Comparison of ENCODE assay signal across 1 cellular context in the genomic region with DNA sequence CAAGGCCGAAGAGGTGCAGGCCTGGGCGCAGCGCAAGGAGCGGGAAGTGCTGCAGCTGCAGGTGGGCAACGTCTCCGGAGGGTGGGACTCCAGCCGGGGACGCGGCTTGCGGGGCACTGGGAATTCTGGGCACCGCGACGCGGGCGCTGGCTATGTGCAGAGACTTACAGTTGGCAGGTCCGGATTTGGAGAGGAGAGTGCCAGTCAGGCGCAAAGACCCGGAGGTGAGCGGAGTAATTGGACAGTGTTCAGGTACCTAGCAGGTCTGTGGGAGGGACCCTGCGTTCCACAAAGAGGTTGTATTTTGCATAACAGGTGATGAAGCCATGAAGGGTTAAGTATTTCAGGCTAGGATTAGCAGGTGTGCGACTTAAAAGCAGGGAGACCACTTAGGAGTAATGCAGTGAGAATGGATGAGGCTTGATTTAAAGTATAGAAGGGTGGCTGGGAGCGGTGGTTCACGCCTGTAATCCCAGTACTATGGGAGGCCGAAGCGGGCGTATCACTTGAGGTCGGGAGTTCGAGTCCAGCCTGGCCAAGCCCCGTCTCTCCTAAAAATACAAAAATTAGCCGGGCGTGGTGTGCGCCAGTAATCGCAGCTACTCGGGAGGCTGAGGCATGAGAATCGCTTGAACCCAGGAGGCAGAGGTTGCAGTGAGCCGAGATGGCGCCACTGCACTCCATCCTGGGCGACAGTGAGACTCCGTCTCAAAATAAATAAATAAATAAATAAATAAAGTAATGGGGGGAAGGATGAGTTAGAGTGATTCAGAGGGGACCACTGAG.
A peak's percentile ranks its signal among the peaks of the same experiment; 100 is the strongest.
TF ChIP-seq lines count a peak whose summit lies in the region.

No MANE protein-coding gene starts in this region.

TF ChIP-seq in HepG2, 621 proteins besides CTCF, POLR2A, EP300 and RAD21 (continues in another document):
- TF ChIP-seq MTF2 (CRISPR knock-in tag; IDR thresholded peaks at IDR 0.05; ENCODE audit: borderline replicate concordance): no peak
- 0 out of 2 replicates have a peak, but pooled peaks have one; percentile 7 for TF ChIP-seq FLYWCH1 (CRISPR knock-in tag; IDR thresholded peaks at IDR 0.05)
- TF ChIP-seq, protein P1, sequence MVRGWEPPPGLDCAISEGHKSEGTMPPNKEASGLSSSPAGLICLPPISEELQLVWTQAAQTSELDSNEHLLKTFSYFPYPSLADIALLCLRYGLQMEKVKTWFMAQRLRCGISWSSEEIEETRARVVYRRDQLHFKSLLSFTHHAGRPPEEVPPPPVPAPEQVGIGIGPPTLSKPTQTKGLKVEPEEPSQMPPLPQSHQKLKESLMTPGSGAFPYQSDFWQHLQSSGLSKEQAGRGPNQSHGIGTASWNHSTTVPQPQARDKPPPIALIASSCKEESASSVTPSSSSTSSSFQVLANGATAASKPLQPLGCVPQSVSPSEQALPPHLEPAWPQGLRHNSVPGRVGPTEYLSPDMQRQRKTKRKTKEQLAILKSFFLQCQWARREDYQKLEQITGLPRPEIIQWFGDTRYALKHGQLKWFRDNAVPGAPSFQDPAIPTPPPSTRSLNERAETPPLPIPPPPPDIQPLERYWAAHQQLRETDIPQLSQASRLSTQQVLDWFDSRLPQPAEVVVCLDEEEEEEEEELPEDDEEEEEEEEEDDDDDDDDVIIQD (CRISPR knock-in tag; IDR thresholded peaks at IDR 0.05; ENCODE audit: low read depth): 0 out of 2 replicates have a peak, but pooled peaks have one; percentile 53
- TF ChIP-seq NR3C1 (CRISPR knock-in tag; IDR thresholded peaks at IDR 0.05): 0 out of 2 replicates have a peak, but pooled peaks have one; percentile 70
- TF ChIP-seq EED (CRISPR knock-in tag; IDR thresholded peaks at IDR 0.05): peak; percentile 43; the same call in 1 of the 2 replicates
- peak; percentile 35; the same call in 1 of the 2 replicates for TF ChIP-seq ISL2 (CRISPR knock-in tag; IDR thresholded peaks at IDR 0.05)
- 0 out of 2 replicates have a peak, but pooled peaks have one; percentile 10 for TF ChIP-seq SP4 (CRISPR knock-in tag; IDR thresholded peaks at IDR 0.05)
- peak; percentile 46 for TF ChIP-seq PBX2 (CRISPR knock-in tag; IDR thresholded peaks at IDR 0.05)
- TF ChIP-seq SP1 (IDR thresholded peaks at IDR 0.05): no peak
- no peak for TF ChIP-seq SP1 (CRISPR knock-in tag; IDR thresholded peaks at IDR 0.05)
- 0 out of 2 replicates have a peak, but pooled peaks have one; percentile 22 for TF ChIP-seq FUBP1 (CRISPR knock-in tag; IDR thresholded peaks at IDR 0.05; ENCODE audit: borderline replicate concordance)
- TF ChIP-seq NCOA1 (CRISPR knock-in tag; IDR thresholded peaks at IDR 0.05): peak; percentile 79; the same call in 1 of the 2 replicates
- no peak for TF ChIP-seq ZNF101 (CRISPR knock-in tag; IDR thresholded peaks at IDR 0.05; ENCODE audit: borderline replicate concordance, low read depth)
- TF ChIP-seq ZFY (CRISPR knock-in tag; IDR thresholded peaks at IDR 0.05): 0 out of 2 replicates have a peak, but pooled peaks have one; percentile 13
- TF ChIP-seq, protein P2, sequence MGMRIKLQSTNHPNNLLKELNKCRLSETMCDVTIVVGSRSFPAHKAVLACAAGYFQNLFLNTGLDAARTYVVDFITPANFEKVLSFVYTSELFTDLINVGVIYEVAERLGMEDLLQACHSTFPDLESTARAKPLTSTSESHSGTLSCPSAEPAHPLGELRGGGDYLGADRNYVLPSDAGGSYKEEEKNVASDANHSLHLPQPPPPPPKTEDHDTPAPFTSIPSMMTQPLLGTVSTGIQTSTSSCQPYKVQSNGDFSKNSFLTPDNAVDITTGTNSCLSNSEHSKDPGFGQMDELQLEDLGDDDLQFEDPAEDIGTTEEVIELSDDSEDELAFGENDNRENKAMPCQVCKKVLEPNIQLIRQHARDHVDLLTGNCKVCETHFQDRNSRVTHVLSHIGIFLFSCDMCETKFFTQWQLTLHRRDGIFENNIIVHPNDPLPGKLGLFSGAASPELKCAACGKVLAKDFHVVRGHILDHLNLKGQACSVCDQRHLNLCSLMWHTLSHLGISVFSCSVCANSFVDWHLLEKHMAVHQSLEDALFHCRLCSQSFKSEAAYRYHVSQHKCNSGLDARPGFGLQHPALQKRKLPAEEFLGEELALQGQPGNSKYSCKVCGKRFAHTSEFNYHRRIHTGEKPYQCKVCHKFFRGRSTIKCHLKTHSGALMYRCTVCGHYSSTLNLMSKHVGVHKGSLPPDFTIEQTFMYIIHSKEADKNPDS (CRISPR knock-in tag; IDR thresholded peaks at IDR 0.05): 0 out of 2 replicates have a peak, but pooled peaks have one; percentile 38
- peak; percentile 10; the same call in 1 of the 2 replicates for TF ChIP-seq CBX5 (CRISPR knock-in tag; IDR thresholded peaks at IDR 0.05; ENCODE audit: borderline replicate concordance)
- peak; percentile 83; the same call in 1 of the 2 replicates for TF ChIP-seq ZNF703 (CRISPR knock-in tag; IDR thresholded peaks at IDR 0.05; ENCODE audit: borderline replicate concordance)
- peak; percentile 10; the same call in 1 of the 2 replicates for TF ChIP-seq ZHX1 (CRISPR knock-in tag; IDR thresholded peaks at IDR 0.05; ENCODE audit: low read depth)
- TF ChIP-seq KMT2A (CRISPR knock-in tag; IDR thresholded peaks at IDR 0.05): peak; percentile 39; the same call in 1 of the 2 replicates
- TF ChIP-seq ZNF557 (CRISPR knock-in tag; IDR thresholded peaks at IDR 0.05): 0 out of 2 replicates have a peak, but pooled peaks have one; percentile 54
- TF ChIP-seq, protein P3, sequence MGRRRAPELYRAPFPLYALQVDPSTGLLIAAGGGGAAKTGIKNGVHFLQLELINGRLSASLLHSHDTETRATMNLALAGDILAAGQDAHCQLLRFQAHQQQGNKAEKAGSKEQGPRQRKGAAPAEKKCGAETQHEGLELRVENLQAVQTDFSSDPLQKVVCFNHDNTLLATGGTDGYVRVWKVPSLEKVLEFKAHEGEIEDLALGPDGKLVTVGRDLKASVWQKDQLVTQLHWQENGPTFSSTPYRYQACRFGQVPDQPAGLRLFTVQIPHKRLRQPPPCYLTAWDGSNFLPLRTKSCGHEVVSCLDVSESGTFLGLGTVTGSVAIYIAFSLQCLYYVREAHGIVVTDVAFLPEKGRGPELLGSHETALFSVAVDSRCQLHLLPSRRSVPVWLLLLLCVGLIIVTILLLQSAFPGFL (CRISPR knock-in tag; IDR thresholded peaks at IDR 0.05): no peak
- no peak for TF ChIP-seq GPN1 (CRISPR knock-in tag; IDR thresholded peaks at IDR 0.05; ENCODE audit: borderline replicate concordance)
- peak; percentile 75 for TF ChIP-seq ZNF652 (CRISPR knock-in tag; IDR thresholded peaks at IDR 0.05; ENCODE audit: borderline replicate concordance, low read depth)
- peak; percentile 62 for TF ChIP-seq NFYB (CRISPR knock-in tag; IDR thresholded peaks at IDR 0.05)
- TF ChIP-seq, protein P4, sequence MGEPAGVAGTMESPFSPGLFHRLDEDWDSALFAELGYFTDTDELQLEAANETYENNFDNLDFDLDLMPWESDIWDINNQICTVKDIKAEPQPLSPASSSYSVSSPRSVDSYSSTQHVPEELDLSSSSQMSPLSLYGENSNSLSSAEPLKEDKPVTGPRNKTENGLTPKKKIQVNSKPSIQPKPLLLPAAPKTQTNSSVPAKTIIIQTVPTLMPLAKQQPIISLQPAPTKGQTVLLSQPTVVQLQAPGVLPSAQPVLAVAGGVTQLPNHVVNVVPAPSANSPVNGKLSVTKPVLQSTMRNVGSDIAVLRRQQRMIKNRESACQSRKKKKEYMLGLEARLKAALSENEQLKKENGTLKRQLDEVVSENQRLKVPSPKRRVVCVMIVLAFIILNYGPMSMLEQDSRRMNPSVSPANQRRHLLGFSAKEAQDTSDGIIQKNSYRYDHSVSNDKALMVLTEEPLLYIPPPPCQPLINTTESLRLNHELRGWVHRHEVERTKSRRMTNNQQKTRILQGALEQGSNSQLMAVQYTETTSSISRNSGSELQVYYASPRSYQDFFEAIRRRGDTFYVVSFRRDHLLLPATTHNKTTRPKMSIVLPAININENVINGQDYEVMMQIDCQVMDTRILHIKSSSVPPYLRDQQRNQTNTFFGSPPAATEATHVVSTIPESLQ (CRISPR knock-in tag; conservative IDR thresholded peaks at IDR 0.05): 0 out of 2 replicates have a peak, but pooled peaks have one; percentile 31
- TF ChIP-seq, protein P5, sequence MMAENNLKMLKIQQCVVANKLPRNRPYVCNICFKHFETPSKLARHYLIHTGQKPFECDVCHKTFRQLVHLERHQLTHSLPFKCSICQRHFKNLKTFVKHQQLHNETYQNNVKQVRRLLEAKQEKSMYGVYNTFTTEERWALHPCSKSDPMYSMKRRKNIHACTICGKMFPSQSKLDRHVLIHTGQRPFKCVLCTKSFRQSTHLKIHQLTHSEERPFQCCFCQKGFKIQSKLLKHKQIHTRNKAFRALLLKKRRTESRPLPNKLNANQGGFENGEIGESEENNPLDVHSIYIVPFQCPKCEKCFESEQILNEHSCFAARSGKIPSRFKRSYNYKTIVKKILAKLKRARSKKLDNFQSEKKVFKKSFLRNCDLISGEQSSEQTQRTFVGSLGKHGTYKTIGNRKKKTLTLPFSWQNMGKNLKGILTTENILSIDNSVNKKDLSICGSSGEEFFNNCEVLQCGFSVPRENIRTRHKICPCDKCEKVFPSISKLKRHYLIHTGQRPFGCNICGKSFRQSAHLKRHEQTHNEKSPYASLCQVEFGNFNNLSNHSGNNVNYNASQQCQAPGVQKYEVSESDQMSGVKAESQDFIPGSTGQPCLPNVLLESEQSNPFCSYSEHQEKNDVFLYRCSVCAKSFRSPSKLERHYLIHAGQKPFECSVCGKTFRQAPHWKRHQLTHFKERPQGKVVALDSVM (CRISPR knock-in tag; IDR thresholded peaks at IDR 0.05): peak; percentile 38; the same call in 1 of the 2 replicates
- TF ChIP-seq ARHGAP35 (CRISPR knock-in tag; IDR thresholded peaks at IDR 0.05; ENCODE audit: borderline replicate concordance): 0 out of 2 replicates have a peak, but pooled peaks have one; percentile 13
- TF ChIP-seq, protein P6, sequence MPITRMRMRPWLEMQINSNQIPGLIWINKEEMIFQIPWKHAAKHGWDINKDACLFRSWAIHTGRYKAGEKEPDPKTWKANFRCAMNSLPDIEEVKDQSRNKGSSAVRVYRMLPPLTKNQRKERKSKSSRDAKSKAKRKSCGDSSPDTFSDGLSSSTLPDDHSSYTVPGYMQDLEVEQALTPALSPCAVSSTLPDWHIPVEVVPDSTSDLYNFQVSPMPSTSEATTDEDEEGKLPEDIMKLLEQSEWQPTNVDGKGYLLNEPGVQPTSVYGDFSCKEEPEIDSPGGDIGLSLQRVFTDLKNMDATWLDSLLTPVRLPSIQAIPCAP (CRISPR knock-in tag; IDR thresholded peaks at IDR 0.05; ENCODE audit: low read depth): no peak
- TF ChIP-seq, protein P7, sequence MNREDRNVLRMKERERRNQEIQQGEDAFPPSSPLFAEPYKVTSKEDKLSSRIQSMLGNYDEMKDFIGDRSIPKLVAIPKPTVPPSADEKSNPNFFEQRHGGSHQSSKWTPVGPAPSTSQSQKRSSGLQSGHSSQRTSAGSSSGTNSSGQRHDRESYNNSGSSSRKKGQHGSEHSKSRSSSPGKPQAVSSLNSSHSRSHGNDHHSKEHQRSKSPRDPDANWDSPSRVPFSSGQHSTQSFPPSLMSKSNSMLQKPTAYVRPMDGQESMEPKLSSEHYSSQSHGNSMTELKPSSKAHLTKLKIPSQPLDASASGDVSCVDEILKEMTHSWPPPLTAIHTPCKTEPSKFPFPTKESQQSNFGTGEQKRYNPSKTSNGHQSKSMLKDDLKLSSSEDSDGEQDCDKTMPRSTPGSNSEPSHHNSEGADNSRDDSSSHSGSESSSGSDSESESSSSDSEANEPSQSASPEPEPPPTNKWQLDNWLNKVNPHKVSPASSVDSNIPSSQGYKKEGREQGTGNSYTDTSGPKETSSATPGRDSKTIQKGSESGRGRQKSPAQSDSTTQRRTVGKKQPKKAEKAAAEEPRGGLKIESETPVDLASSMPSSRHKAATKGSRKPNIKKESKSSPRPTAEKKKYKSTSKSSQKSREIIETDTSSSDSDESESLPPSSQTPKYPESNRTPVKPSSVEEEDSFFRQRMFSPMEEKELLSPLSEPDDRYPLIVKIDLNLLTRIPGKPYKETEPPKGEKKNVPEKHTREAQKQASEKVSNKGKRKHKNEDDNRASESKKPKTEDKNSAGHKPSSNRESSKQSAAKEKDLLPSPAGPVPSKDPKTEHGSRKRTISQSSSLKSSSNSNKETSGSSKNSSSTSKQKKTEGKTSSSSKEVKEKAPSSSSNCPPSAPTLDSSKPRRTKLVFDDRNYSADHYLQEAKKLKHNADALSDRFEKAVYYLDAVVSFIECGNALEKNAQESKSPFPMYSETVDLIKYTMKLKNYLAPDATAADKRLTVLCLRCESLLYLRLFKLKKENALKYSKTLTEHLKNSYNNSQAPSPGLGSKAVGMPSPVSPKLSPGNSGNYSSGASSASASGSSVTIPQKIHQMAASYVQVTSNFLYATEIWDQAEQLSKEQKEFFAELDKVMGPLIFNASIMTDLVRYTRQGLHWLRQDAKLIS (CRISPR knock-in tag; IDR thresholded peaks at IDR 0.05): no peak
- TF ChIP-seq ZSCAN25 (CRISPR knock-in tag; IDR thresholded peaks at IDR 0.05): 0 out of 2 replicates have a peak, but pooled peaks have one; percentile 6
